In the genomic region with DNA sequence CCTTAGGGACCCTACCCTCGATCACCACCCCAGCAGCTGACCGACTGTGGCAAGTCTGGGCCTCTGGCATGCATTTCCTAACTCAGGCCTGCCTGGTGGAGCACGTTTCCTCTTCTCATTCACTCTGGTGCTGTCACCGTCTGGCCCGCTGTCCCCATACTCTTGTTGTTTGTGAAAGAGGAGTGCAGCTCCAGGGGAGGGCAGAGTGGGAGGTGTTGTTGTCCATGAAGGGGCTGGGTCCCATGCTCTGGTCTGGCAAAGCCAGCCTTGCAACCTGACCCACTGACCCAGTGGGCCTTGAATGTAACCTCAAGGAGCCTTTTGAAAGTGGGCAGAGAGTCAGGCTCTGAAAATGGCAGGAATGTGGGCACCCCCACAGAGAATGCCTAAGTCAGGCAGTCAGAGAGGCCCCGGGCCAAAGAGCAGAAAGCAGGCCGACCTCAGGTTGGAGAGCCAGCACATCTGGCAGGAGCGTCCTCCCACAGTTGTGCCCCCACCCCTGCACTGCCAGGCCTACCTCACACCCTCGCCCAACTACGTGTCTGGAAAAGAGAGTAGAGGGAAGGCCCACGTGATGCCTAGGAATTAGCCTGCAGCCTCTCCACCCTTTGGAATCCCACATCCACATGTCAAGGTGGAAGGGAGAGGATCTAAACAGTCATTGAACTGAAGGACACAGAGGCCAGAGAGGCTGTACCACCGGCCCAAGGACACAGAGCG, we compare ENCODE assay signal across 9 cellular contexts. TPM values are rescaled to one million over a fixed set of nuclear protein-coding genes. Genes with fewer than 3 reads are reported as not detected.
DNase-seq lines count a peak whose midpoint lies in the region; ATAC-seq and TF ChIP-seq lines count a peak whose summit lies in the region.
"Had no signal": no experiment of that assay in that cellular context is flagged by ENCODE, and none has a peak within 500 bp of the region (broad histone marks: within the 10 kb centered on the region; RNA-seq: fewer than 3 reads in every experiment).

No MANE protein-coding gene starts in this region.

- no peak for TF ChIP-seq POLR2A in suprapubic skin (IDR thresholded peaks at IDR 0.05)

- no peak for ATAC-seq in activated T-cell treated with anti-CD3 and anti-CD28 coated beads, Interleukin-2, amount 50 U/mL, for 4 hours
- ATAC-seq: CD8-positive, alpha-beta T cell had no signal

- TF ChIP-seq CTCF in suprapubic skin (IDR thresholded peaks at IDR 0.05): no peak

- H3K4me3 Mint-ChIP-seq in activated T-cell treated with anti-CD3 and anti-CD28 coated beads, Interleukin-2, amount 50 U/mL, for 4 hours: peak overlapping the region; percentile 13
- H3K4me3 Mint-ChIP-seq: CD8-positive, alpha-beta T cell had no signal

- H3K27ac ChIP-seq in suprapubic skin: peak overlapping the region; percentile 34

- H3K27me3 Mint-ChIP-seq in activated T-cell treated with anti-CD3 and anti-CD28 coated beads, Interleukin-2, amount 50 U/mL, for 4 hours (ENCODE audit: low read depth): no peaks in the 10 kb centered on the region

- no peaks in the 10 kb centered on the region for H3K9me3 ChIP-seq in suprapubic skin

- H3K36me3 Mint-ChIP-seq in activated T-cell treated with anti-CD3 and anti-CD28 coated beads, Interleukin-2, amount 50 U/mL, for 4 hours (ENCODE audit: insufficient read depth): peaks cover 32% of the 10 kb centered on the region
- H3K36me3 Mint-ChIP-seq: CD8-positive, alpha-beta T cell had no signal

- H3K4me3 ChIP-seq in suprapubic skin: no peak overlapping the region

- H3K36me3 ChIP-seq in suprapubic skin: no peaks in the 10 kb centered on the region

- H3K4me1 Mint-ChIP-seq in activated T-cell treated with anti-CD3 and anti-CD28 coated beads, Interleukin-2, amount 50 U/mL, for 4 hours (ENCODE audit: low read depth): peaks cover 36% of the 10 kb centered on the region

- peaks cover 5% of the 10 kb centered on the region for H3K4me1 ChIP-seq in suprapubic skin

- DNase-seq in activated T-cell treated with anti-CD3 and anti-CD28 coated beads, Interleukin-2, amount 50 U/mL, for 4 hours: no peak
- DNase-seq in activated T-cell treated with anti-CD3 and anti-CD28 coated beads, Interleukin-2, amount 50 U/mL, for 1 hour: no peak
- peak; percentile 75 for DNase-seq in T1000 (lab: John Stamatoyannopoulos, UW)
- peak; percentile 58 for DNase-seq in hepatic stellate cell (ENCODE audit: low spot score)
- no peak for DNase-seq in suprapubic skin (ENCODE audit: low spot score in 2 of 2)
- no peak for DNase-seq in SK-N-DZ (ENCODE audit: low spot score)
- DNase-seq in stimulated activated CD8-positive, alpha-beta memory T cell treated with anti-CD3 and anti-CD28 coated beads, Interleukin-4, amount 100 ng/mL, for 48 hours: no peak
- DNase-seq in stimulated activated naive CD4-positive, alpha-beta T cell (lab: John Stamatoyannopoulos, UW): no peak
- DNase-seq: CD8-positive, alpha-beta T cell had no signal

- 72% methylated on average over 7 of the region's 13 CpGs for WGBS in suprapubic skin

- H3K27me3 ChIP-seq in suprapubic skin: no peaks in the 10 kb centered on the region

- H3K9me3 Mint-ChIP-seq in activated T-cell treated with anti-CD3 and anti-CD28 coated beads, Interleukin-2, amount 50 U/mL, for 4 hours: no peaks in the 10 kb centered on the region
- H3K9me3 Mint-ChIP-seq: CD8-positive, alpha-beta T cell had no signal

- TF ChIP-seq EP300 in suprapubic skin (IDR thresholded peaks at IDR 0.05): no peak

RNA-seq across cellular contexts. Expression of a gene that starts 10.9 kb away (rescaled TPM):
- total RNA-seq in activated T-cell treated with anti-CD3 and anti-CD28 coated beads, Interleukin-2, amount 50 U/mL, for 4 hours: 100 to 1,000 TPM; 187 to 215 (median 195) TPM
- 10 to 100 TPM; 10.1 to 31.4 (median 18.0) TPM for total RNA-seq in suprapubic skin
- polyA plus RNA-seq in SK-N-DZ (2014; cell fraction: cytosol; rRNA removed): 5.7 and 6.6 TPM in 2 replicates
- polyA plus RNA-seq in SK-N-DZ (2014; cell fraction: nucleus; rRNA removed): 8.0 and 10.3 TPM in 2 replicates

RNA-seq across cellular contexts. Expression of a gene that starts 38.1 kb away (rescaled TPM):
- total RNA-seq in activated T-cell treated with anti-CD3 and anti-CD28 coated beads, Interleukin-2, amount 50 U/mL, for 4 hours: 10 to 100 TPM; 53.4 to 60.1 (median 59.2) TPM
- total RNA-seq in suprapubic skin: 10 to 100 TPM; 32.2 to 74.2 (median 62.8) TPM
- polyA plus RNA-seq in SK-N-DZ (2014; cell fraction: cytosol; rRNA removed): 181 and 205 TPM in 2 replicates
- polyA plus RNA-seq in SK-N-DZ (2014; cell fraction: nucleus; rRNA removed): 56.9 and 113 TPM in 2 replicates

RNA-seq across cellular contexts. Expression of a gene that starts 55.4 kb away (rescaled TPM):
- under 1 TPM; 0.33 to 0.41 (median 0.40) TPM for total RNA-seq in activated T-cell treated with anti-CD3 and anti-CD28 coated beads, Interleukin-2, amount 50 U/mL, for 4 hours
- 1 to 10 TPM in 1 of 4 donors, under 1 TPM in 2, not detected in 1; 0.47 to 1.4 (median 0.53) TPM for total RNA-seq in suprapubic skin
- not detected in 2 replicates for polyA plus RNA-seq in SK-N-DZ (2014; cell fraction: cytosol; rRNA removed)
- polyA plus RNA-seq in SK-N-DZ (2014; cell fraction: nucleus; rRNA removed): not detected in 2 replicates
- total RNA-seq: CD8-positive, alpha-beta T cell had no signal

Comparison
In these comparisons a context has a peak if more than half of its experiments do, and no peak if none do; other contexts are left out.
1. DNase-seq: peak in T1000 (single experiment) and hepatic stellate cell (single experiment); none in activated T-cell treated with anti-CD3 and anti-CD28 coated beads, Interleukin-2, amount 50 U/mL, for 4 hours (single experiment), activated T-cell treated with anti-CD3 and anti-CD28 coated beads, Interleukin-2, amount 50 U/mL, for 1 hour (single experiment), suprapubic skin (0 of 2), SK-N-DZ (single experiment), stimulated activated CD8-positive, alpha-beta memory T cell treated with anti-CD3 and anti-CD28 coated beads, Interleukin-4, amount 100 ng/mL, for 48 hours (single experiment) and stimulated activated naive CD4-positive, alpha-beta T cell (0 of 6).
2. RNA of a gene that starts 10.9 kb away (total RNA-seq): 187 to 215 TPM in activated T-cell treated with anti-CD3 and anti-CD28 coated beads, Interleukin-2, amount 50 U/mL, for 4 hours; 10.1 to 31.4 TPM in suprapubic skin; every median in the first group is over 4 times any median in the second.